In the genomic region with DNA sequence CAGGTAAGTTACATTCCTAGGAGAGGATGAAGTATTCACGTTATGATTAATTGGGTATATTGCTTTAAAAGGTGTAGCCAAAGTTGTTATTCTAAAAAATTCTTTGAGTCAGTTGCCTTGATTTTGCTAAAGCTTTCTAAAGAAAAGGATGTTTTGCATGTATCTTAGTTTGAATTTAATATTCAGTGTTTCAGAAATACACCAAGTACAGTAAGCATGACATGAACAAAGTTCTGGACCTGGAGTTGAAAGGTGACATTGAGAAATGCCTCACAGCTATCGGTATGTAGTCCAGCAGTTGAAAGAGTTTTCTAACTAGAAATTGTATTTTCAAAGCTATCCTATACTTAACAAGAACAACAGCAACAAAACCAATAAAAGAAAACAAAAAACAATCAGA, we compare ENCODE assay signal across 22 cellular contexts.
"Had no signal": no experiment of that assay in that cellular context is flagged by ENCODE, and none has a peak within 500 bp of the region (broad histone marks: within the 10 kb centered on the region; RNA-seq: fewer than 3 reads in every experiment).

No MANE protein-coding gene starts in this region.

- H3K4me1 ChIP-seq: upper lobe of right lung had no signal

- H3K9me3 Mint-ChIP-seq: activated CD4-positive, alpha-beta T cell treated with anti-CD3 and anti-CD28 coated beads, Interleukin-2, amount 10 ng/mL, durations not matched to agents 24 days and 14 days; activated naive CD4-positive, alpha-beta T cell treated with anti-CD3 and anti-CD28 coated beads, Interleukin-2, amount 10 ng/mL, durations not matched to agents 7 days and 5 days; activated T-helper 2 cell treated with anti-CD3 and anti-CD28 coated beads, Interferon-gamma antibody, Interleukin-2, Interleukin-4, amounts not matched to agents 10 μg/mL and 5 μg/mL and 100 μg/mL, durations not matched to agents 14 hours and 24 hours and 36 hours; brain; stimulated activated naive CD8-positive, alpha-beta T cell treated with anti-CD3 and anti-CD28 coated beads, Interleukin-15, Interleukin-2, amounts not matched to agents 100 ng/mL and 50 ng/mL, for 24 hours; WTC11 had no signal

- H3K36me3 Mint-ChIP-seq: brain, WTC11 had no signal

- H3K27me3 Mint-ChIP-seq: activated CD4-positive, alpha-beta T cell treated with anti-CD3 and anti-CD28 coated beads, Interleukin-2, amount 10 ng/mL, durations not matched to agents 24 days and 14 days; activated naive CD4-positive, alpha-beta T cell treated with anti-CD3 and anti-CD28 coated beads, Interleukin-2, amount 10 ng/mL, durations not matched to agents 7 days and 5 days; stimulated activated naive CD8-positive, alpha-beta T cell treated with anti-CD3 and anti-CD28 coated beads, Interleukin-15, Interleukin-2, amounts not matched to agents 100 ng/mL and 50 ng/mL, for 24 hours had no signal

- ATAC-seq: left colon, right cardiac atrium, upper lobe of right lung, WTC11 had no signal

- FAIRE-seq: frontal cortex, islet of Langerhans, TTC549 had no signal

- H3K27ac ChIP-seq: skin epidermis, upper lobe of right lung had no signal

- H3K4me3 ChIP-seq: lung, skin epidermis, upper lobe of right lung had no signal

- H3K4me1 Mint-ChIP-seq: brain had no signal

- H3K4me3 Mint-ChIP-seq: activated CD4-positive, alpha-beta T cell treated with anti-CD3 and anti-CD28 coated beads, Interleukin-2, amount 10 ng/mL, durations not matched to agents 24 days and 14 days; activated naive CD4-positive, alpha-beta T cell treated with anti-CD3 and anti-CD28 coated beads, Interleukin-2, amount 10 ng/mL, durations not matched to agents 7 days and 5 days; brain; stimulated activated naive CD8-positive, alpha-beta T cell treated with anti-CD3 and anti-CD28 coated beads, Interleukin-15, Interleukin-2, amounts not matched to agents 100 ng/mL and 50 ng/mL, for 24 hours; WTC11 had no signal

- DNase-seq: activated CD4-positive, alpha-beta T cell treated with anti-CD3 and anti-CD28 coated beads, Interleukin-2, amount 10 ng/mL, durations not matched to agents 24 days and 14 days; activated CD8-positive, alpha-beta memory T cell treated with anti-CD3 and anti-CD28 coated beads for 24 hours; activated naive CD4-positive, alpha-beta T cell treated with anti-CD3 and anti-CD28 coated beads, Interleukin-2, amount 10 ng/mL, durations not matched to agents 7 days and 5 days; amygdala; effector memory CD4-positive, alpha-beta T cell; head of caudate nucleus; left colon; nucleus accumbens; right cardiac atrium; SIG-M5; stimulated activated CD4-positive, alpha-beta T cell treated with anti-CD3 and anti-CD28 coated beads, Interleukin-15, amount 100 ng/mL, for 24 hours; upper lobe of right lung had no signal

- H3K9me3 ChIP-seq: upper lobe of right lung had no signal

- H3K27me3 ChIP-seq: upper lobe of right lung had no signal

- H3K27ac Mint-ChIP-seq: activated CD4-positive, alpha-beta T cell treated with anti-CD3 and anti-CD28 coated beads, Interleukin-2, amount 10 ng/mL, durations not matched to agents 24 days and 14 days; activated naive CD4-positive, alpha-beta T cell treated with anti-CD3 and anti-CD28 coated beads, Interleukin-2, amount 10 ng/mL, durations not matched to agents 7 days and 5 days; activated T-helper 2 cell treated with anti-CD3 and anti-CD28 coated beads, Interferon-gamma antibody, Interleukin-2, Interleukin-4, amounts not matched to agents 10 μg/mL and 5 μg/mL and 100 μg/mL, durations not matched to agents 14 hours and 24 hours and 36 hours; brain; progenitor cell of endocrine pancreas; stimulated activated naive CD8-positive, alpha-beta T cell treated with anti-CD3 and anti-CD28 coated beads, Interleukin-15, Interleukin-2, amounts not matched to agents 100 ng/mL and 50 ng/mL, for 24 hours; WTC11 had no signal
